ENCODE assay signal across 14 cellular contexts in the genomic region with DNA sequence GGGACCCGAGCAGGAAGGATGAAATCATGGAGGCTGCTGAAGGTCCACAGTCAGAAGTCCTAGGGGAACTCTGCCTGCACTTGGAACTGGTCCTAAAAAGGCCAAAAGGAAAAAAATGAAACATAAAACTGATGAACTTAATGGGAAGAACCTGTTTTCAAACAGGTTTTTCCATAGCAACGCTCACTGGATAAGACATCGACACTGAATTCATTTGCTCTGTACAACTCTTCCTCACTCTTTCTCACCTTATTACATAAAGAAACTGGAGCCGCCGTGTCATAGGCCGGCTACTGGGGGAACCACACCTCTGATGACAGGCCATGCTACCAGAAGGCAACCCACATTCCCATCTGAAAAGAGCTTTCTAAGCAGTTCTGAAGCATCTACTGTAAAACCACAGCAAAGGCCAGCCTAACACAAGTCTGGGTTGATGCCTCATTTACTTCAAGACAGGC.
DNase-seq lines count a peak whose midpoint lies in the region; ATAC-seq, FAIRE-seq and TF ChIP-seq lines count a peak whose summit lies in the region.
"Had no signal": no experiment of that assay in that cellular context is flagged by ENCODE, and none has a peak within 500 bp of the region (broad histone marks: within the 10 kb centered on the region; RNA-seq: fewer than 3 reads in every experiment).

No MANE protein-coding gene starts in this region.

- no peak for TF ChIP-seq POLR2A in GM12891 (IDR thresholded peaks at IDR 0.05; ENCODE audit: low read depth, low read length)

- peak; percentile 18 for DNase-seq in AG08395 (ENCODE audit: low spot score)
- DNase-seq in LNCaP clone FGC (ENCODE audit: low read depth): peak; percentile 62
- no peak for DNase-seq in chondrocyte (ENCODE audit: low spot score)
- no peak for DNase-seq in naive thymus-derived CD8-positive, alpha-beta T cell
- no peak for DNase-seq in GM12891 (ENCODE audit: insufficient read length, low spot score)
- DNase-seq: activated T-cell treated with anti-CD3 and anti-CD28 coated beads, Interleukin-2, amount 50 U/mL, for 48 hours; Caco-2; H7; stimulated activated CD4-positive, alpha-beta T cell treated with anti-CD3 and anti-CD28 coated beads, Interleukin-1b, Interleukin-23, amount 100 ng/mL, for 48 hours; trophoblast cell had no signal

- FAIRE-seq in GM12891 (lab: Jason Lieb, UNC): no peak

- H3K4me3 Mint-ChIP-seq in chondrocyte (ENCODE audit: unreplicated experiment): no peak overlapping the region
- H3K4me3 Mint-ChIP-seq in naive thymus-derived CD8-positive, alpha-beta T cell: no peak overlapping the region

- H3K27me3 Mint-ChIP-seq in chondrocyte (ENCODE audit: low read depth): no peaks in the 10 kb centered on the region
- no peaks in the 10 kb centered on the region for H3K27me3 Mint-ChIP-seq in naive thymus-derived CD8-positive, alpha-beta T cell

- POLR2A ChIA-PET in naive thymus-derived CD8-positive, alpha-beta T cell (lab: Charles Lee): no interaction called here

- H3K4me3 ChIP-seq in LNCaP clone FGC (ENCODE audit: low read depth, low read length): peak overlapping the region; percentile 13; the same call in 1 of the 2 replicates
- H3K4me3 ChIP-seq: lung had no signal

- no peak for ATAC-seq in naive thymus-derived CD8-positive, alpha-beta T cell
- ATAC-seq in GM18519 (IDR thresholded peaks at IDR 0.05; ENCODE audit: low FRiP score, unreplicated experiment): no peak
- no peak for ATAC-seq in GM18502 (IDR thresholded peaks at IDR 0.05; ENCODE audit: poor library complexity, unreplicated experiment)
- no peak for ATAC-seq in GM18870 (IDR thresholded peaks at IDR 0.05; ENCODE audit: unreplicated experiment)

- peaks cover 16% of the 10 kb centered on the region for H3K36me3 Mint-ChIP-seq in chondrocyte (ENCODE audit: low read depth)
- H3K36me3 Mint-ChIP-seq in naive thymus-derived CD8-positive, alpha-beta T cell: peaks cover 0 to 93% (median 26%) of the 10 kb centered on the region in 3 donors

- peaks cover 45% of the 10 kb centered on the region for H3K4me1 Mint-ChIP-seq in chondrocyte (ENCODE audit: low read depth)
- H3K4me1 Mint-ChIP-seq in naive thymus-derived CD8-positive, alpha-beta T cell: peaks cover 0 to 17% (median 8%) of the 10 kb centered on the region in 4 donors

- TF ChIP-seq CTCF in LNCaP clone FGC (IDR thresholded peaks at IDR 0.05; ENCODE audit: control insufficient read depth, extremely low read depth, insufficient read depth) (no peak), chondrocyte (IDR thresholded peaks at IDR 0.05) (no peak)

- peak overlapping the region; percentile 53 for H3K27ac Mint-ChIP-seq in chondrocyte (ENCODE audit: unreplicated experiment)
- peak overlapping the region in 6 of 10 donors; percentile 39 to 65 (median 56) for H3K27ac Mint-ChIP-seq in naive thymus-derived CD8-positive, alpha-beta T cell

- no peaks in the 10 kb centered on the region for H3K9me3 Mint-ChIP-seq in chondrocyte (ENCODE audit: low read depth)
- no peaks in the 10 kb centered on the region for H3K9me3 Mint-ChIP-seq in naive thymus-derived CD8-positive, alpha-beta T cell

TF ChIP-seq in GM12891, 5 proteins besides CTCF, POLR2A, EP300 and RAD21:
- TF ChIP-seq PAX5 (IDR thresholded peaks at IDR 0.05; ENCODE audit: insufficient read depth, low read length, severe bottlenecking) (no peak), TAF1 (IDR thresholded peaks at IDR 0.05; ENCODE audit: low read depth, low read length) (no peak), POLR2AphosphoS5 (IDR thresholded peaks at IDR 0.05; ENCODE audit: low read depth, low read length) (no peak), SPI1 (IDR thresholded peaks at IDR 0.05; ENCODE audit: low read depth, low read length) (no peak), POU2F2 (IDR thresholded peaks at IDR 0.05; ENCODE audit: low read depth, low read length) (no peak)

Comparison
In these comparisons a context has a peak if more than half of its experiments do, and no peak if none do; other contexts are left out.
1. DNase-seq: peak in AG08395 (single experiment) and LNCaP clone FGC (single experiment); none in chondrocyte (single experiment), naive thymus-derived CD8-positive, alpha-beta T cell (0 of 10) and GM12891 (single experiment).